8 cellular contexts compared by ENCODE assay signal in the genomic region with DNA sequence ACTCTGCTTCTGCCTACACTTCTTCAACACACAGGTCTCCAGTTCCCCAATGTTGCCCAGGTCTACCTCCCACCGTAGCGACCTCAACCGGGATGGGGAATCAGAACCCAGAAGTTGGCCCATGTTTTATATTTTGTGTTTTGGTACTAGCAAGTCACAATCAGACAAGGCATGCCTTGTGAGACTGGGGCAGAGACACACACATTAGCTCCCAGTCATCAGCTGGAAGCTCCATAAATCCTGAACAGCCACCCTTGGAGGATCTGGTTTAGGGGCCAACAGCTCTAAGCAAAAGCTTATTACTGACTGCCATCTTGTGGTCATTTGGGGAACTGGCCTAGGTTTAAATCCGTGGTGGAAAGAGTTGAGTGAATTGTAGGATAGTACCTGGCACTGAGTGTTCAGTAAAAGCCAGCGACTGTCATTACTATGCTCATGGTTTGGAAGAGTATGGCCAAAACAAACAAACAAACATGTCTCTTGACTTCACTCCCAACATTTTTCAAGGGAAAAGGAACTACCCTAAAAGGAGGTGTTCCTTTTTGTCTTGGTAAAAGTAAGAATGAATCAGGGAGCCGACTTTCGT. TPM values are rescaled to one million over a fixed set of nuclear protein-coding genes. Genes with fewer than 3 reads are reported as not detected.
DNase-seq lines count a peak whose midpoint lies in the region; ATAC-seq and TF ChIP-seq lines count a peak whose summit lies in the region.

No MANE protein-coding gene starts in this region.

- H2AFZ ChIP-seq in HCT116 (ENCODE audit: low read depth, low read length, poor library complexity, severe bottlenecking) = peak overlapping the region; percentile 87

- H3K9ac ChIP-seq in HCT116 (ENCODE audit: low read length) = no peak overlapping the region

- ATAC-seq in HCT116 (peak; percentile 78), GM21576 (IDR thresholded peaks at IDR 0.05; ENCODE audit: unreplicated experiment) (no peak)
- peak; percentile 44 to 64 for ATAC-seq in activated CD4-positive, CD25-positive, alpha-beta regulatory T cell treated with anti-CD3 and anti-CD28 coated beads, Interleukin-2, amount 50 U/mL, for 24 hours

- peak; percentile 99 for TF ChIP-seq RAD21 in HCT116 (IDR thresholded peaks at IDR 0.05; ENCODE audit: low read depth)

- CTCF ChIA-PET in HCT116 (lab: Charles Lee) = interaction anchor here (0.6 to 14.5 kb wide), 25 partner anchors 9 to 595 kb away, joined by 3 to 331 read pairs (median 4); a partner anchor contains a TSS

- H3K36me3 ChIP-seq in BE2C = no peaks in the 10 kb centered on the region
- H3K36me3 ChIP-seq in HCT116 (ENCODE audit: control insufficient read depth in 1 of 2, insufficient read depth in 2 of 2, low read length in 2 of 2) = no peaks in the 10 kb centered on the region
- H3K36me3 ChIP-seq in kidney epithelial cell (ENCODE audit: control insufficient read depth, insufficient read depth, low read length) = no peaks in the 10 kb centered on the region

- H3K4me3 ChIP-seq in BE2C (ENCODE audit: low read depth, low read length) = no peak overlapping the region
- no peak overlapping the region for H3K4me3 ChIP-seq in HCT116 (replicated peaks in 1 of 2; ENCODE audit: low read depth in 1 of 2, low read length in 2 of 2)
- H3K4me3 ChIP-seq in kidney epithelial cell (ENCODE audit: low read depth, low read length) = no peak overlapping the region

- no peak overlapping the region for H3K4me2 ChIP-seq in HCT116 (ENCODE audit: low read length)

- TF ChIP-seq CTCF in BE2C (IDR thresholded peaks at IDR 0.05; ENCODE audit: low read depth, low read length) = peak; percentile 98
- TF ChIP-seq CTCF in HCT116 (IDR thresholded peaks at IDR 0.05 in 2 of 3, conservative IDR thresholded peaks at IDR 0.05 in 1 of 3; ENCODE audit: borderline replicate concordance in 1 of 3, insufficient read depth in 1 of 3, low read depth in 2 of 3, low read length in 2 of 3) = peak; percentile 88 to 98 (median 97)
- TF ChIP-seq CTCF in kidney epithelial cell (IDR thresholded peaks at IDR 0.05; ENCODE audit: insufficient read depth, low read length, poor library complexity, severe bottlenecking) = peak; percentile 78

- POLR2A ChIA-PET in HCT116 (lab: Charles Lee) = interaction anchor here (0.7 to 1.1 kb wide), 4 partner anchors 181 to 192 kb away, joined by 3 to 7 read pairs (median 4); no protein-coding TSS in a partner anchor

- RAD21 ChIA-PET in HCT116 (lab: Charles Lee; ENCODE audit: low non-redundant PET in 1 of 2, low total read pairs in 2 of 2, uncharacterized antibody in 2 of 2, unreplicated experiment in 2 of 2) = interaction anchor here (0.6 to 1.8 kb wide), 13 partner anchors 11 to 192 kb away, joined by 3 to 16 read pairs (median 5); no protein-coding TSS in a partner anchor

- peak; percentile 81 for DNase-seq in BE2C
- peak; percentile 72 for DNase-seq in HCT116 (ENCODE audit: low read depth, low spot score)
- DNase-seq in NCI-H446 treated with DMSO at 0.1 percent for 48 hours (lab: John Stamatoyannopoulos, UW) = peak; percentile 53
- peak in 46 of 61 donors; percentile 4 to 83 (median 40) for DNase-seq in caudate nucleus (lab: John Stamatoyannopoulos, UW)
- DNase-seq in kidney epithelial cell (ENCODE audit: low read depth) = peak; percentile 53
- DNase-seq in stimulated activated CD4-positive, alpha-beta T cell treated with anti-CD3 and anti-CD28 coated beads, Interleukin-4, amount 100 ng/mL, for 1 hour = peak; percentile 61

- H3K9me2 ChIP-seq in HCT116 (ENCODE audit: insufficient read depth) = no peaks in the 10 kb centered on the region

- no peaks in the 10 kb centered on the region for H3K4me1 ChIP-seq in BE2C
- H3K4me1 ChIP-seq in HCT116 (ENCODE audit: control insufficient read depth in 1 of 2, insufficient read depth in 2 of 2, low read length in 2 of 2) = peaks cover 0 to 12% of the 10 kb centered on the region in 2 experiments; a peak in 1 of 4 replicates

- no peak overlapping the region for H3K27ac ChIP-seq in HCT116 (ENCODE audit: low read depth, low read length)
- H3K27ac ChIP-seq in caudate nucleus (ENCODE audit: low read depth, low read length) = no peak overlapping the region

- no peaks in the 10 kb centered on the region for H4K20me1 ChIP-seq in HCT116 (ENCODE audit: insufficient read depth)

- H3K79me2 ChIP-seq in HCT116 (ENCODE audit: insufficient read depth, low read length) = no peaks in the 10 kb centered on the region

- H3K9me3 ChIP-seq in BE2C (no peaks in the 10 kb centered on the region), HCT116 (ENCODE audit: control insufficient read depth in 1 of 2, insufficient read depth in 1 of 2, low read depth in 1 of 2, low read length in 2 of 2) (no peaks in the 10 kb centered on the region)

- H3K27me3 ChIP-seq in BE2C (no peaks in the 10 kb centered on the region), HCT116 (ENCODE audit: insufficient read depth, low read length) (no peaks in the 10 kb centered on the region), kidney epithelial cell (ENCODE audit: control insufficient read depth, insufficient read depth, low read length) (no peaks in the 10 kb centered on the region)

- no TSS peak for BruUV-seq in HCT116 (replicated peaks; lab: Mats Ljungman, UMichigan)

- TF ChIP-seq POLR2A in HCT116 (IDR thresholded peaks at IDR 0.05; ENCODE audit: borderline replicate concordance, extremely low read depth, insufficient read depth, insufficient read length) = no peak

- intact Hi-C loops in HCT116 (cut with micrococcal nuclease) = loop anchor here (1.0 to 5.0 kb wide), 3 partner anchors 159 to 323 kb away; a partner anchor contains a TSS

TF ChIP-seq in HCT116, 20 proteins besides CTCF, POLR2A, EP300 and RAD21:
- TF ChIP-seq ELF1 (IDR thresholded peaks at IDR 0.05; ENCODE audit: borderline replicate concordance, low read depth) (no peak), YY1 (IDR thresholded peaks at IDR 0.05; ENCODE audit: extremely low read depth, insufficient replicate concordance, low read depth, low read length) (peak; percentile 57), CBX3 (IDR thresholded peaks at IDR 0.05; ENCODE audit: low read depth) (peak; percentile 31; the same call in 1 of the 2 replicates), SP1 (IDR thresholded peaks at IDR 0.05; ENCODE audit: low read depth) (no peak)

RNA-seq across cellular contexts. Expression of a gene that starts 40.5 kb away (rescaled TPM):
- 64.9 TPM for polyA plus RNA-seq in BE2C (2012; ENCODE audit: insufficient read depth, insufficient read length, low read depth)
- total RNA-seq in HCT116 (2021; ENCODE audit: unreplicated experiment) = 26.2 TPM
- 19.9 and 25.7 TPM in 2 replicates for polyA plus RNA-seq in HCT116 (2012)
- 18.2 and 19.5 TPM in 2 replicates for total RNA-seq in kidney epithelial cell

RNA-seq across cellular contexts. Expression of a gene that starts 47.2 kb away (rescaled TPM):
- 5.9 TPM for polyA plus RNA-seq in BE2C (2012; ENCODE audit: insufficient read depth, insufficient read length, low read depth)
- 9.1 TPM for total RNA-seq in HCT116 (2021; ENCODE audit: unreplicated experiment)
- polyA plus RNA-seq in HCT116 (2012) = 7.0 and 7.7 TPM in 2 replicates
- 12.7 and 13.0 TPM in 2 replicates for total RNA-seq in kidney epithelial cell

RNA-seq across cellular contexts. Expression of a gene that starts 47.5 kb away (rescaled TPM):
- polyA plus RNA-seq in BE2C (2012; ENCODE audit: insufficient read depth, insufficient read length, low read depth) = not detected
- total RNA-seq in HCT116 (2021; ENCODE audit: unreplicated experiment) = 0.98 TPM
- 0.36 and 0.72 TPM in 2 replicates for polyA plus RNA-seq in HCT116 (2012)
- 2.0 and 4.0 TPM in 2 replicates for total RNA-seq in kidney epithelial cell
